In genomic region chrX:72475338-72475737, GRCh38 we compare ENCODE assay signal across 23 cellular contexts.
"Had no signal": no experiment of that assay in that cellular context is flagged by ENCODE, and none has a peak within 500 bp of the region (broad histone marks: within the 10 kb centered on the region; RNA-seq: fewer than 3 reads in every experiment).

No MANE protein-coding gene starts in this region.

- ATAC-seq: activated CD4-positive, alpha-beta T cell treated with anti-CD3 and anti-CD28 coated beads for 36 hours; activated T-cell treated with anti-CD3 and anti-CD28 coated beads, Interleukin-2, amount 50 U/mL, for 4 hours; left ventricle myocardium superior; natural killer cell treated with Interleukin-12 subunit alpha and Interleukin-12 subunit beta and Interleukin-15 and Interleukin-18, amount 100 ng/mL, for 72 hours; pancreas; right cardiac atrium; stimulated activated naive CD8-positive, alpha-beta T cell treated with anti-CD3 and anti-CD28 coated beads, Interleukin-15, Interleukin-2, amounts not matched to agents 100 U/mL and 50 U/mL, for 24 hours had no signal

- H3K27me3 ChIP-seq: adrenal gland, ascending aorta, brain microvascular endothelial cell, upper lobe of left lung had no signal

- H3K36me3 ChIP-seq: adrenal gland, ascending aorta, brain microvascular endothelial cell, pancreas had no signal

- H3K4me3 ChIP-seq: adrenal gland, ascending aorta, dorsolateral prefrontal cortex, heart left ventricle, pancreas, upper lobe of left lung had no signal

- DNase-seq: activated B cell treated with CpG ODN at 0.5 μM for 24 hours; activated CD4-positive, alpha-beta T cell treated with anti-CD3 and anti-CD28 coated beads for 36 hours; activated CD4-positive, alpha-beta T cell treated with anti-CD3 and anti-CD28 coated beads, Interleukin-2, amount 50 U/mL, for 4 hours; activated CD8-positive, alpha-beta memory T cell treated with anti-CD3 and anti-CD28 coated beads for 24 hours; activated CD8-positive, alpha-beta memory T cell treated with anti-CD3 and anti-CD28 coated beads, Interleukin-2, amount 50 U/mL, for 4 hours; activated naive CD4-positive, alpha-beta T cell; activated T-cell treated with anti-CD3 and anti-CD28 coated beads, Interleukin-2, amount 50 U/mL, for 4 hours; adrenal gland; brain microvascular endothelial cell; central memory CD4-positive, alpha-beta T cell; dorsolateral prefrontal cortex; heart left ventricle; kidney glomerular epithelial cell; left ventricle myocardium superior; pancreas; right cardiac atrium; stimulated activated CD4-positive, alpha-beta T cell treated with anti-CD3 and anti-CD28 coated beads, Interleukin-4, amount 100 ng/mL, for 4 hours; stimulated activated naive CD8-positive, alpha-beta T cell treated with anti-CD3 and anti-CD28 coated beads, Interleukin-15, Interleukin-2, amounts not matched to agents 100 U/mL and 50 U/mL, for 24 hours; T1000; upper lobe of left lung had no signal

- H3K27ac ChIP-seq: adrenal gland, ascending aorta, brain microvascular endothelial cell, dorsolateral prefrontal cortex, epithelial cell of prostate, heart left ventricle, pancreas, upper lobe of left lung had no signal

- H3K4me1 ChIP-seq: adrenal gland, ascending aorta, heart left ventricle, pancreas, upper lobe of left lung had no signal

- H3K9me3 ChIP-seq: adrenal gland, ascending aorta, heart left ventricle, pancreas, upper lobe of left lung had no signal
